Comparison of ENCODE assay signal across 24 cellular contexts in the genomic region with DNA sequence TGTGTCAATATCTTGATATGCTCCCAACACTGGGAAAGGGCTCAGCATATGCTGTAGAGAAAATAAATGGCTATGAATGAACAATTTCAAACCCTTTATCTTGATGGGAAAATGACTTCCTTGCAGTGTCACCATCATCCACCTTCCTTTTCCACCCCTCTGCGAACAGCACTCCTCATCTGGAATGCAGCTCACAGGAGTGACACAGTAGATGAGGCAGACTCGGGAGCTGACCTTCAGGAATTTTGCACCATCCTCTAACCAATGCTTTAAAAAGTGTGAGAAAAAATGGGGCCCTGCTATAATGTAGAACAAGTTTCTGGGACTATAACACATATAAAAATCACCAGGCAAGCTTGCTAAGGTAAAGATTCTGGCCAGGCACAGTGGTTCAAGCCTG.
"Had no signal": no experiment of that assay in that cellular context is flagged by ENCODE, and none has a peak within 500 bp of the region (broad histone marks: within the 10 kb centered on the region; RNA-seq: fewer than 3 reads in every experiment).

No MANE protein-coding gene starts in this region.

- H3K4me1 ChIP-seq: ascending aorta, heart left ventricle, left lung, lower lobe of right lung, right lobe of liver, vagina had no signal

- DNase-seq: activated CD4-positive, alpha-beta T cell treated with anti-CD3 and anti-CD28 coated beads for 4 hours; activated CD4-positive, alpha-beta T cell treated with anti-CD3 and anti-CD28 coated beads, Interleukin-2, amount 50 U/mL, for 48 hours; activated CD8-positive, alpha-beta memory T cell treated with anti-CD3 and anti-CD28 coated beads, Interleukin-2, amount 50 U/mL, for 48 hours; activated gamma-delta T cell; activated naive CD4-positive, alpha-beta T cell treated with anti-CD3 and anti-CD28 coated beads, Interleukin-2, amount 10 ng/mL, durations not matched to agents 7 days and 5 days; activated naive CD8-positive, alpha-beta T cell treated with anti-CD3 and anti-CD28 coated beads, Interleukin-2, amount 10 ng/mL, durations not matched to agents 7 days and 5 days; activated T-cell treated with anti-CD3 and anti-CD28 coated beads, Interleukin-2, amount 50 U/mL, for 24 hours; brain microvascular endothelial cell; caudate nucleus; endodermal cell; heart left ventricle; kidney glomerular epithelial cell; left lung; lower lobe of right lung; right lobe of liver; stimulated activated CD4-positive, alpha-beta T cell treated with anti-CD3 and anti-CD28 coated beads, Interleukin-12 subunit alpha, Interleukin-12 subunit beta, amount 100 ng/mL, for 4 hours; stimulated activated CD4-positive, alpha-beta T cell treated with anti-CD3 and anti-CD28 coated beads, Interleukin-4, amount 100 ng/mL, for 4 hours; stimulated activated CD8-positive, alpha-beta memory T cell treated with anti-CD3 and anti-CD28 coated beads, Interleukin-4, amount 100 ng/mL, for 48 hours; stimulated activated naive CD8-positive, alpha-beta T cell treated with anti-CD3 and anti-CD28 coated beads, Interleukin-15, amount 100 ng/mL, for 72 hours; substantia nigra had no signal

- H3K27me3 ChIP-seq: ascending aorta, brain microvascular endothelial cell, left lung, right lobe of liver, vagina had no signal

- H3K4me3 ChIP-seq: ascending aorta, heart left ventricle, left lung, lower lobe of right lung, right lobe of liver, skin epidermis, vagina had no signal

- H3K27ac ChIP-seq: ascending aorta, brain microvascular endothelial cell, heart left ventricle, left lung, lower lobe of right lung, right lobe of liver, skin epidermis, vagina, VCaP had no signal

- H3K9me3 ChIP-seq: ascending aorta, heart left ventricle, left lung, lower lobe of right lung, right lobe of liver, vagina had no signal

- H3K36me3 ChIP-seq: ascending aorta, brain microvascular endothelial cell, heart left ventricle, left lung, lower lobe of right lung, right lobe of liver, vagina had no signal
